Comparison of ENCODE assay signal across 11 cellular contexts in the genomic region with DNA sequence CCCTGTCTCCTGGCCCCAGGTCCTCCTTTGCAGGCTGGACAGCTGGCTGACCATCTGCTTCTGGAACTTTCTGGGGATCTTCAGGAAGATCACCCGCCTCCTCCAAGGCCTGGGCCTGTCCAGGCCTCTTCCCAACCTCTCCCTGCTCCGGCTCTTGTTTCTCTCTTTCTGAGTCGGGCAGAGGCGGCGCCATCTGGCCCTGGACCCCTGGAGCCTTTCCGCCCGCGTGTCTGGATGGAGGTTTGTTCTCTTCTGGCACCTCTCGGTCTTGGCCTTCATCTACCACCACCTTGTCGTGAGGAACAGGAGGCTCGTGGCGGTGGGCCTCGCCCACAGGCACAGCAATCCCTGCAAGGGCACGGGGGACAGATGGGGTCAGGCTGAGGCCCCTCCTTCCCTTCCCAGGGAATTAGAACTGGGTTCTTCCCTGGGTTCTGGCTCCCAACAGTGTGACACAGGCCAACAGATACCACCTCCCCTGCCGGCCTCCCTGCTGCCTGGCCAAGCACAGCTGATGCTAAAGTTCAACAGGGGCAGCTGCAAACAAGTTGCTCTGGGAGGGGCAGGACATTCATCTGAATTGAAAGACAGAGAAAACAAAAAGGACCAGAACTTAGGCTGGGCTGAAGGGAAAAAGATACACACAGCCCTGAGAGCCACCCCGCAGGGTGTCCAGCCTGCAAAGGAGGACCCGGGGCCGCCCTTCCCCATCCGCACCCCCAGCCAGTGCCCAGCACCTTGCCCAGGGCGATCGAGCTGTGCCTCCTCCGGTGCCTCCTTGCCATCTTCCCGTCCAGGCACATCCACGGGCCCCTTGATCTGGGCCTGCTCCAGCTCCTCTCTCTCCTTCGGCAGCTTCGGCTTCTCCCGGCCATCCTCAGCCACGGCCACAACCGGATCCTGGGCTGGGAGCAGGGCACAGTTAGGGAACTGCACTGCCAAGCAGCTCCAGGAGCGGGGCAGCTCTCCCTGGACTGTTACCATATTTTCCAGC. TPM values are rescaled to one million over a fixed set of nuclear protein-coding genes. Genes with fewer than 3 reads are reported as not detected.
DNase-seq lines count a peak whose midpoint lies in the region; ATAC-seq and TF ChIP-seq lines count a peak whose summit lies in the region.
"Had no signal": no experiment of that assay in that cellular context is flagged by ENCODE, and none has a peak within 500 bp of the region (broad histone marks: within the 10 kb centered on the region; RNA-seq: fewer than 3 reads in every experiment).

No MANE protein-coding gene starts in this region.

- H3K4me1 ChIP-seq in left ventricle myocardium inferior (peaks cover 41% of the 10 kb centered on the region), right atrium auricular region (peaks cover 0 to 21% of the 10 kb centered on the region in 2 donors), ectodermal cell (ENCODE audit: control insufficient read depth, insufficient read depth, low read length) (peaks cover 23% of the 10 kb centered on the region), thymus (ENCODE audit: control insufficient read depth, insufficient read depth, low read length) (peaks cover 4% of the 10 kb centered on the region)
- H3K4me1 ChIP-seq: uterus had no signal

- H3K4me3 ChIP-seq in left ventricle myocardium inferior (no peak overlapping the region), right atrium auricular region (no peak overlapping the region), ectodermal cell (ENCODE audit: insufficient read depth, low read depth, low read length) (no peak overlapping the region), thymus (ENCODE audit: low read length) (no peak overlapping the region)
- H3K4me3 ChIP-seq: dorsolateral prefrontal cortex, K562, uterus had no signal

- H3K27me3 ChIP-seq in left ventricle myocardium inferior (ENCODE audit: low read depth): no peaks in the 10 kb centered on the region
- H3K27me3 ChIP-seq in right atrium auricular region: no peaks in the 10 kb centered on the region
- H3K27me3 ChIP-seq in ectodermal cell (ENCODE audit: control insufficient read depth, insufficient read depth, low read length, poor library complexity, severe bottlenecking): no peaks in the 10 kb centered on the region
- H3K27me3 ChIP-seq in thymus (ENCODE audit: control insufficient read depth, insufficient read depth): no peaks in the 10 kb centered on the region
- H3K27me3 ChIP-seq: dorsolateral prefrontal cortex, uterus had no signal

- no peaks in the 10 kb centered on the region for H3K9me3 ChIP-seq in left ventricle myocardium inferior (replicated peaks)
- H3K9me3 ChIP-seq in right atrium auricular region: no peaks in the 10 kb centered on the region
- H3K9me3 ChIP-seq in ectodermal cell (ENCODE audit: control insufficient read depth, low read length): no peaks in the 10 kb centered on the region
- peaks cover 3% of the 10 kb centered on the region for H3K9me3 ChIP-seq in thymus (ENCODE audit: control insufficient read depth)
- H3K9me3 ChIP-seq: uterus had no signal

- ATAC-seq in GM18867 (IDR thresholded peaks at IDR 0.05; ENCODE audit: unreplicated experiment) (no peak), GM19397 (IDR thresholded peaks at IDR 0.05; ENCODE audit: unreplicated experiment) (no peak)

- TF ChIP-seq CTCF in left ventricle myocardium inferior (IDR thresholded peaks at IDR 0.05; ENCODE audit: borderline replicate concordance) (no peak), right atrium auricular region (IDR thresholded peaks at IDR 0.05) (no peak)

- H3K36me3 ChIP-seq in left ventricle myocardium inferior (peaks cover 29% of the 10 kb centered on the region), right atrium auricular region (peaks cover 31% of the 10 kb centered on the region), ectodermal cell (ENCODE audit: control insufficient read depth, insufficient read depth, low read length) (peaks cover 2% of the 10 kb centered on the region), thymus (ENCODE audit: control insufficient read depth, insufficient read depth) (peaks cover 51% of the 10 kb centered on the region)
- H3K36me3 ChIP-seq: uterus had no signal

- no peak for DNase-seq in left ventricle myocardium inferior
- DNase-seq in right atrium auricular region (ENCODE audit: low spot score): no peak
- DNase-seq in NCI-H446 (lab: John Stamatoyannopoulos, UW): peak; percentile 64 to 91
- DNase-seq in HPDE6-E6E7 (ENCODE audit: extremely low spot score): no peak

- intact Hi-C loops in left ventricle myocardium inferior (cut with micrococcal nuclease): loop anchor here (5.0 to 10.0 kb wide), 2 partner anchors 222 to 350 kb away; no protein-coding TSS in a partner anchor

- H3K27ac ChIP-seq in left ventricle myocardium inferior (replicated peaks) (peak overlapping the region; percentile 61), right atrium auricular region (no peak overlapping the region), ectodermal cell (ENCODE audit: insufficient read depth, low read depth, low read length, poor library complexity, severe bottlenecking) (peak overlapping the region; percentile 50), thymus (ENCODE audit: low read depth) (peak overlapping the region; percentile 74)
- H3K27ac ChIP-seq: uterus had no signal

- WGBS in ectodermal cell, 2 experiments: 80 to 82% methylated on average over 30 of the region's 30 CpGs
- WGBS in thymus: 95% methylated on average over 30 of the region's 30 CpGs

RNA-seq across cellular contexts. Expression of a gene that starts 13.5 kb away (rescaled TPM):
- 61.5 TPM for total RNA-seq in left ventricle myocardium inferior
- 10 to 100 TPM; 53.1 to 53.5 TPM for total RNA-seq in right atrium auricular region
- 37.9 TPM for polyA plus RNA-seq in ectodermal cell (2013, experiment 1 of 4)
- 44.0 TPM for polyA plus RNA-seq in ectodermal cell (2013, experiment 2 of 4)
- polyA plus RNA-seq in ectodermal cell (2013, experiment 3 of 4): 33.1 TPM
- 50.2 TPM for polyA plus RNA-seq in ectodermal cell (2013, experiment 4 of 4)
- 47.1 TPM for polyA plus RNA-seq in thymus

RNA-seq across cellular contexts. Expression of a gene that starts 13.8 kb away (rescaled TPM):
- total RNA-seq in left ventricle myocardium inferior (15.9 TPM), right atrium auricular region (10 to 100 TPM; 12.3 to 14.3 TPM)
- 30.9 TPM for polyA plus RNA-seq in ectodermal cell (2013, experiment 1 of 4)
- 26.8 TPM for polyA plus RNA-seq in ectodermal cell (2013, experiment 2 of 4)
- polyA plus RNA-seq in ectodermal cell (2013, experiment 3 of 4): 27.5 TPM
- 30.9 TPM for polyA plus RNA-seq in ectodermal cell (2013, experiment 4 of 4)
- polyA plus RNA-seq in thymus: 85.3 TPM

RNA-seq across cellular contexts. Expression of a gene that starts 29.9 kb away (rescaled TPM):
- total RNA-seq in left ventricle myocardium inferior: 7.6 TPM
- 1 to 10 TPM; 5.5 to 6.2 TPM for total RNA-seq in right atrium auricular region
- 28.9 TPM for polyA plus RNA-seq in ectodermal cell (2013, experiment 1 of 4)
- polyA plus RNA-seq in ectodermal cell (2013, experiment 2 of 4): 22.2 TPM
- polyA plus RNA-seq in ectodermal cell (2013, experiment 3 of 4): 23.4 TPM
- 24.7 TPM for polyA plus RNA-seq in ectodermal cell (2013, experiment 4 of 4)
- 13.3 TPM for polyA plus RNA-seq in thymus

RNA-seq across cellular contexts. Expression of a gene that starts 42.5 kb away (rescaled TPM):
- total RNA-seq in left ventricle myocardium inferior: 50.1 TPM
- 10 to 100 TPM; 46.2 to 63.4 TPM for total RNA-seq in right atrium auricular region
- 46.8 TPM for polyA plus RNA-seq in ectodermal cell (2013, experiment 1 of 4)
- polyA plus RNA-seq in ectodermal cell (2013, experiment 2 of 4): 47.5 TPM
- 28.0 TPM for polyA plus RNA-seq in ectodermal cell (2013, experiment 3 of 4)
- 33.4 TPM for polyA plus RNA-seq in ectodermal cell (2013, experiment 4 of 4)
- 63.6 TPM for polyA plus RNA-seq in thymus

Comparison
In these comparisons a context has a peak if more than half of its experiments do, and no peak if none do; other contexts are left out.
1. H3K27ac ChIP-seq: peak in left ventricle myocardium inferior (single experiment), ectodermal cell (single experiment) and thymus (single experiment); none in right atrium auricular region (0 of 2).
2. DNase-seq: peak in NCI-H446 (2 of 2); none in left ventricle myocardium inferior (single experiment), right atrium auricular region (single experiment) and HPDE6-E6E7 (single experiment).